ENCODE assay signal across 1 cellular context in the genomic region with DNA sequence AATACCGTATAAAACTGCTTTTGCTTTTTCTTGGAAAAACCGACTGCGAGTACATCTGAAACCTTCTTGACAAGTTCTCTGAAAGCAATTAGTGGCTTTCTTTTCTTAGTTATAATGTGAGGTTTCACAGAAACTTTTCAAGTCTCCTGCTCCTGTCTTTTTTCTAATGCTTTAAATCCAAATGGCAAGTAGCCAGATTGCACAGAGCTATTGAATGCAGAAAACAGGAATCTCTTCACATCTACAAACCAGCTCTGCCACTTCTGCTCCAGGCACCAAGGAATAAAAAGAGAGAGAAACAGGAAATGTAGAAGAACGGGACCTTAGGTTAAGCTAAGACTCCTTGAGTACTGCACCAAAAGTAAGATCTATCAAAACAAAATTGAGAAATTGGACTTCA.
TF ChIP-seq lines count a peak whose summit lies in the region.

No MANE protein-coding gene starts in this region.

TF ChIP-seq in GM12878, 131 proteins besides CTCF, POLR2A, EP300 and RAD21 (continued from another document):
- TF ChIP-seq CBX3 (IDR thresholded peaks at IDR 0.05; ENCODE audit: borderline replicate concordance, low read depth): no peak
- peak; percentile 32; the same call in 1 of the 2 replicates for TF ChIP-seq NFIC (IDR thresholded peaks at IDR 0.05; ENCODE audit: low read depth, low read length)
- TF ChIP-seq MYB (IDR thresholded peaks at IDR 0.05; ENCODE audit: borderline replicate concordance, low read depth, low read length): no peak
- peak in 1 of 2 experiments; percentile 35; a peak in 3 of 4 replicates for TF ChIP-seq IKZF2 (IDR thresholded peaks at IDR 0.05)
- TF ChIP-seq ZNF24 (IDR thresholded peaks at IDR 0.05): no peak
- TF ChIP-seq SREBF2 (IDR thresholded peaks at IDR 0.05; ENCODE audit: low read length): no peak
